19 cellular contexts compared by ENCODE assay signal in genomic region chr5:130222638-130223037, GRCh38.
A peak's percentile ranks its signal among the peaks of the same experiment; 100 is the strongest.
DNase-seq lines count a peak whose midpoint lies in the region; ATAC-seq and TF ChIP-seq lines count a peak whose summit lies in the region.
"Had no signal": no experiment of that assay in that cellular context is flagged by ENCODE, and none has a peak within 500 bp of the region (broad histone marks: within the 10 kb centered on the region; RNA-seq: fewer than 3 reads in every experiment).

No MANE protein-coding gene starts in this region.

- intact Hi-C loops in PC-3 (cut with micrococcal nuclease): no loop called here
- intact Hi-C loops in activated CD4-positive, alpha-beta T cell treated with anti-CD3 and anti-CD28 coated beads for 36 hours (cut with DNase I, micrococcal nuclease): no loop called here

- H3F3A ChIP-seq in PC-3 (ENCODE audit: low read length, unreplicated experiment): no peaks in the 10 kb centered on the region

- H3K4me1 ChIP-seq in ACC112 (ENCODE audit: control insufficient read depth, insufficient read depth, low read length, unreplicated experiment) (no peaks in the 10 kb centered on the region), PC-3 (ENCODE audit: insufficient read depth, low read length) (no peaks in the 10 kb centered on the region)
- H3K4me1 ChIP-seq: adrenal gland, spleen, testis had no signal

- no peak for TF ChIP-seq CTCF in PC-3 (conservative IDR thresholded peaks at IDR 0.05; ENCODE audit: low read depth, low read length)
- TF ChIP-seq CTCF in WERI-Rb-1 (IDR thresholded peaks at IDR 0.05; ENCODE audit: low read depth, low read length): no peak

- no peaks in the 10 kb centered on the region for H3K9me2 ChIP-seq in PC-3 (replicated peaks; ENCODE audit: low read length)
- H3K9me2 ChIP-seq: SK-N-SH had no signal

- ATAC-seq in PC-3 (no peak), HG03469 (IDR thresholded peaks at IDR 0.05; ENCODE audit: unreplicated experiment) (no peak)
- ATAC-seq in naive thymus-derived CD8-positive, alpha-beta T cell: no peak
- ATAC-seq in activated CD4-positive, alpha-beta T cell treated with anti-CD3 and anti-CD28 coated beads for 36 hours: no peak
- ATAC-seq: activated CD8-positive, alpha-beta memory T cell treated with anti-CD3 and anti-CD28 coated beads, Interleukin-2, amount 10 ng/mL, durations not matched to agents 7 days and 5 days had no signal

- H3K27ac Mint-ChIP-seq in naive thymus-derived CD8-positive, alpha-beta T cell: no peak overlapping the region
- H3K27ac Mint-ChIP-seq in activated CD4-positive, alpha-beta T cell treated with anti-CD3 and anti-CD28 coated beads for 36 hours: no peak overlapping the region
- H3K27ac Mint-ChIP-seq: activated CD8-positive, alpha-beta memory T cell treated with anti-CD3 and anti-CD28 coated beads, Interleukin-2, amount 10 ng/mL, durations not matched to agents 7 days and 5 days; CD4-positive, CD25-positive, alpha-beta regulatory T cell; immature natural killer cell; progenitor cell of endocrine pancreas had no signal

- BruUV-seq in PC-3 (replicated peaks; lab: Mats Ljungman, UMichigan): no TSS peak

- H3K4me2 ChIP-seq in PC-3 (ENCODE audit: low read length): no peak overlapping the region
- H3K4me2 ChIP-seq: SK-N-SH had no signal

- H3K4me3 Mint-ChIP-seq in naive thymus-derived CD8-positive, alpha-beta T cell: no peak overlapping the region
- no peak overlapping the region for H3K4me3 Mint-ChIP-seq in activated CD4-positive, alpha-beta T cell treated with anti-CD3 and anti-CD28 coated beads for 36 hours
- H3K4me3 Mint-ChIP-seq: activated CD8-positive, alpha-beta memory T cell treated with anti-CD3 and anti-CD28 coated beads, Interleukin-2, amount 10 ng/mL, durations not matched to agents 7 days and 5 days; CD4-positive, CD25-positive, alpha-beta regulatory T cell; immature natural killer cell had no signal

- H3K27me3 ChIP-seq in ACC112 (ENCODE audit: insufficient read depth, low read length) (no peaks in the 10 kb centered on the region), PC-3 (ENCODE audit: low read length) (no peaks in the 10 kb centered on the region), WERI-Rb-1 (ENCODE audit: insufficient read depth, low read depth, severe bottlenecking) (no peaks in the 10 kb centered on the region)
- H3K27me3 ChIP-seq: adrenal gland, spleen, testis had no signal

- CTCF ChIA-PET in PC-3 (lab: Charles Lee): no interaction called here
- CTCF ChIA-PET in activated CD4-positive, alpha-beta T cell treated with anti-CD3 and anti-CD28 coated beads for 36 hours (lab: Charles Lee): interaction anchor here (0.7 kb wide), 1 partner anchor 9 kb away, joined by 3 read pairs; no protein-coding TSS in a partner anchor

- peaks cover 0 to 4% (median 0%) of the 10 kb centered on the region in 5 donors for H3K27me3 Mint-ChIP-seq in naive thymus-derived CD8-positive, alpha-beta T cell
- peaks cover 10% of the 10 kb centered on the region for H3K27me3 Mint-ChIP-seq in activated CD4-positive, alpha-beta T cell treated with anti-CD3 and anti-CD28 coated beads for 36 hours
- H3K27me3 Mint-ChIP-seq: activated CD8-positive, alpha-beta memory T cell treated with anti-CD3 and anti-CD28 coated beads, Interleukin-2, amount 10 ng/mL, durations not matched to agents 7 days and 5 days; CD4-positive, CD25-positive, alpha-beta regulatory T cell; progenitor cell of endocrine pancreas had no signal

- H2AFZ ChIP-seq in ACC112 (ENCODE audit: low read length, unreplicated experiment): no peak overlapping the region
- no peak overlapping the region for H2AFZ ChIP-seq in PC-3 (ENCODE audit: low read length)

- H3K9me3 Mint-ChIP-seq in naive thymus-derived CD8-positive, alpha-beta T cell: peaks cover 0 to 4% (median 3%) of the 10 kb centered on the region in 9 donors
- peaks cover 4% of the 10 kb centered on the region for H3K9me3 Mint-ChIP-seq in activated CD4-positive, alpha-beta T cell treated with anti-CD3 and anti-CD28 coated beads for 36 hours (ENCODE audit: low read depth)

- H3K4me3 ChIP-seq in ACC112 (ENCODE audit: low read depth, low read length) (0 out of 2 replicates have a peak overlapping the region, but pooled peaks have one; percentile 3), PC-3 (ENCODE audit: low read length) (no peak overlapping the region), WERI-Rb-1 (ENCODE audit: low read depth, low read length) (no peak overlapping the region)
- H3K4me3 ChIP-seq: adrenal gland, lung, spleen, testis had no signal

- H3K27ac ChIP-seq in ACC112 (ENCODE audit: low read depth, low read length) (no peak overlapping the region), PC-3 (ENCODE audit: low read length) (no peak overlapping the region), WERI-Rb-1 (no peak overlapping the region)
- H3K27ac ChIP-seq: adrenal gland, spleen, testis had no signal

- H3K9ac ChIP-seq in PC-3 (ENCODE audit: low read length): no peak overlapping the region
- H3K9ac ChIP-seq: SK-N-SH had no signal

- no peaks in the 10 kb centered on the region for H3K4me1 Mint-ChIP-seq in naive thymus-derived CD8-positive, alpha-beta T cell
- no peaks in the 10 kb centered on the region for H3K4me1 Mint-ChIP-seq in activated CD4-positive, alpha-beta T cell treated with anti-CD3 and anti-CD28 coated beads for 36 hours
- H3K4me1 Mint-ChIP-seq: activated CD8-positive, alpha-beta memory T cell treated with anti-CD3 and anti-CD28 coated beads, Interleukin-2, amount 10 ng/mL, durations not matched to agents 7 days and 5 days; CD4-positive, CD25-positive, alpha-beta regulatory T cell; immature natural killer cell had no signal

- H3K36me3 ChIP-seq in ACC112 (ENCODE audit: insufficient read depth, low read length): no peaks in the 10 kb centered on the region
- no peaks in the 10 kb centered on the region for H3K36me3 ChIP-seq in PC-3 (ENCODE audit: low read depth, low read length)
- H3K36me3 ChIP-seq in WERI-Rb-1: no peaks in the 10 kb centered on the region
- H3K36me3 ChIP-seq: adrenal gland, spleen had no signal

- peak; percentile 39 for DNase-seq in PC-3
- DNase-seq in dermis microvascular lymphatic vessel endothelial cell (ENCODE audit: low read depth in 2 of 2): peak; percentile 5 to 22
- peak; percentile 49 for DNase-seq in iris pigment epithelial cell (ENCODE audit: low read depth)
- DNase-seq in WERI-Rb-1: no peak
- DNase-seq in naive thymus-derived CD8-positive, alpha-beta T cell: no peak
- DNase-seq in activated CD4-positive, alpha-beta T cell treated with anti-CD3 and anti-CD28 coated beads for 36 hours: no peak
- DNase-seq: activated CD8-positive, alpha-beta memory T cell treated with anti-CD3 and anti-CD28 coated beads, Interleukin-2, amount 10 ng/mL, durations not matched to agents 7 days and 5 days; adrenal gland; CD4-positive, CD25-positive, alpha-beta regulatory T cell; DMS53; immature natural killer cell; NCI-H82; SK-N-SH; spleen; testis had no signal

- H3K79me2 ChIP-seq in ACC112 (ENCODE audit: control insufficient read depth, insufficient read depth, low read length, unreplicated experiment) (no peaks in the 10 kb centered on the region), PC-3 (ENCODE audit: low read length) (no peaks in the 10 kb centered on the region)

- 0 out of 2 replicates have a peak, but pooled peaks cover 7% of the 10 kb centered on the region for H3K9me3 ChIP-seq in PC-3 (ENCODE audit: low read length)
- peaks cover 3% of the 10 kb centered on the region for H3K9me3 ChIP-seq in WERI-Rb-1 (ENCODE audit: severe bottlenecking)
- H3K9me3 ChIP-seq: adrenal gland, SK-N-SH, spleen, testis had no signal

- no peaks in the 10 kb centered on the region for H4K20me1 ChIP-seq in PC-3 (ENCODE audit: low read length)

- no peaks in the 10 kb centered on the region for H3K36me3 Mint-ChIP-seq in naive thymus-derived CD8-positive, alpha-beta T cell
- H3K36me3 Mint-ChIP-seq in activated CD4-positive, alpha-beta T cell treated with anti-CD3 and anti-CD28 coated beads for 36 hours (ENCODE audit: low read depth): no peaks in the 10 kb centered on the region
- H3K36me3 Mint-ChIP-seq: activated CD8-positive, alpha-beta memory T cell treated with anti-CD3 and anti-CD28 coated beads, Interleukin-2, amount 10 ng/mL, durations not matched to agents 7 days and 5 days; CD4-positive, CD25-positive, alpha-beta regulatory T cell; immature natural killer cell had no signal

- POLR2A ChIA-PET in PC-3 (lab: Charles Lee; ENCODE audit: unreplicated experiment): interaction anchor here (0.6 kb wide), 1 partner anchor 180 kb away, joined by 4 read pairs; no protein-coding TSS in a partner anchor
- POLR2A ChIA-PET in naive thymus-derived CD8-positive, alpha-beta T cell (lab: Charles Lee): no interaction called here
- POLR2A ChIA-PET in activated CD4-positive, alpha-beta T cell treated with anti-CD3 and anti-CD28 coated beads for 36 hours (lab: Charles Lee): no interaction called here

Comparison
In these comparisons a context has a peak if more than half of its experiments do, and no peak if none do; other contexts are left out.
1. DNase-seq: peak in PC-3 (single experiment), dermis microvascular lymphatic vessel endothelial cell (2 of 2) and iris pigment epithelial cell (single experiment); none in WERI-Rb-1 (single experiment), naive thymus-derived CD8-positive, alpha-beta T cell (0 of 10) and activated CD4-positive, alpha-beta T cell treated with anti-CD3 and anti-CD28 coated beads for 36 hours (single experiment).